24 cellular contexts compared by ENCODE assay signal in the genomic region with DNA sequence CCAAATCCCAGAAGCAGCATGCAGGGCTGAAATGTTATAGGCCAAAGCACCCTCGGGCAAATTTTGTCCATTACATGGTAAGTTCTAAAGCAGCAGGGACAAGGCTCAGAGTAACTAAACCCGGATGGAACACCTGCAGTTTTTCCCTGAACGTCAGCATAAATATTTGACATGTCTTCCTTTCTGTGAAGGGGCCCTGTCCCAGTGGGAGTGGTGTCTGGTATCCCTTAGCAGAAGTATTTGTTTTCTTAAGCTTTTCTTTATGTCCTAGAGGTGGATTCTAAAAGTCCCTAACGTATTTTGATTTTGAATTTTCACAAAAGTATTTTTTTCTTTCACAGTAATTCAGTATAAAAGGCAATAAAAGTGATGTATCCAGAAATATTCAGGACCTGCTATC.
"Had no signal": no experiment of that assay in that cellular context is flagged by ENCODE, and none has a peak within 500 bp of the region (broad histone marks: within the 10 kb centered on the region; RNA-seq: fewer than 3 reads in every experiment).

No MANE protein-coding gene starts in this region.

- H3K27ac ChIP-seq: breast epithelium, colonic mucosa, Peyer's patch, SJSA1 had no signal

- H3K36me3 ChIP-seq: breast epithelium, colonic mucosa, Peyer's patch, SJSA1 had no signal

- DNase-seq: activated CD4-positive, alpha-beta T cell treated with anti-CD3 and anti-CD28 coated beads for 48 hours; activated CD4-positive, alpha-beta T cell treated with anti-CD3 and anti-CD28 coated beads, Interleukin-2, amount 50 U/mL, for 4 hours; activated CD4-positive, CD25-positive, alpha-beta regulatory T cell treated with anti-CD3 and anti-CD28 coated beads, Interleukin-2, amount 50 U/mL, for 72 hours; activated CD8-positive, alpha-beta memory T cell treated with anti-CD3 and anti-CD28 coated beads, Interleukin-2, amount 50 U/mL, for 48 hours; activated CD8-positive, alpha-beta T cell treated with anti-CD3 and anti-CD28 coated beads, Interleukin-2, amount 10 ng/mL, durations not matched to agents 7 days and 5 days; activated T-cell treated with anti-CD3 and anti-CD28 coated beads, Interleukin-2, amount 50 U/mL, for 1 hour; aorta; colonic mucosa; MV-4-11; NCI-H1105; NCI-H1436; NCI-H187 treated with DMSO at 0.1 percent for 48 hours; NCI-H2081 treated with DMSO at 0.1 percent for 48 hours; NCI-H2171 treated with DMSO at 0.1 percent for 48 hours; NCI-H226; NCI-H526 treated with DMSO at 0.1 percent for 48 hours; NK-92 treated with Interleukin-12 subunit alpha and Interleukin-12 subunit beta, amount 100 ng/mL, for 24 hours; OCI-M1; Peyer's patch; SHP77; T-helper 17 cell; T-helper 9 cell had no signal

- H3K4me3 ChIP-seq: breast epithelium, colonic mucosa, Peyer's patch, SJSA1 had no signal

- H3K4me1 ChIP-seq: breast epithelium, colonic mucosa, Peyer's patch, SJSA1 had no signal

- H3K27me3 ChIP-seq: breast epithelium, colonic mucosa, Peyer's patch, SJSA1 had no signal

- H3K9me3 ChIP-seq: breast epithelium, colonic mucosa, Peyer's patch, SJSA1 had no signal
